ENCODE assay signal across 1 cellular context in the genomic region with DNA sequence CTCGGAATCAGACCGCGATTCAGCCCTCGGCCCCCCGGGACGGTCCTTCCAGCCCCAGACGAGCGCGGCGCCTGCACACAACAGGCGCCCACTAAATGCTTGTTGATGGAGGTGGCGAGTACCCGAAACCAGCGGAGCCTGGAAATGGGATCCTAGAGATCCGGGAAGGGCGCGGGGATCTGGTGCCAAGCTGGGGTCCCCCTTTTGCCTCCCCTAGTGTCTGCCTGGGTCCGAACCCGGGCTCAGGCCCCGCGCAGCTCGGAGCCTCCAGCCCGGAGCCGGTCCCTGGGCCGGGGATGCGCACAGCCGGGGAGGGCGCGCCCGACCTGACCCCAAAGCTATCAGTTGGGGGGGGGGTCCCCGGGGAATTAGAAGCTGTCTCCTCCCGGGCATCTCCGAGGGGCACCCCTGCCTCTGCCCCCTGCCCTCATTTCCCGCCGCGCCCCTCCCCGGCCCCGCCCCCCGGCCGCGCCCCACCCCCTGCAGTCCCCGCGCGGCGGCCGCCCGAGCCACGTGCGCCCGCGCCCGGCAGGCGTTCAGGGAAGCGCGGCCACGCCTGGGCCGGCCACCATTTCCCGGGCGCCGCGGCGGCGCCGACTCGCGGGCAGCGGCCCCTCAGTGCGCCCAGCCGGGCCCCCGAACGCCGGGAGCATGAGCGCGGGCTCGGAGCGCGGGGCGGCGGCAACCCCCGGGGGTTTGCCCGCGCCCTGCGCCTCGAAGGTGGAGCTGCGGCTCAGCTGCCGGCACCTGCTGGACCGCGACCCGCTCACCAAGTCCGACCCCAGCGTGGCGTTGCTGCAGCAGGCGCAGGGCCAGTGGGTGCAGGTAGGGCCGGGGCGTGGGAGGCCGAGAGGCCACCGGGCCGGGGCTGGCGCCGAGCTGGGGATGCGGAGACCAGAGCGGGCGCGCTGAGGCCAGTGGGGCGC.
TF ChIP-seq lines count a peak whose summit lies in the region.

A gene (plus strand): TSS at position 512 of the 926 bp plus-strand sequence. CDS start 140 bp downstream, at position 652.

TF ChIP-seq in GM12878, 131 proteins besides CTCF, POLR2A, EP300 and RAD21 (continued from another document and continues in another):
- TF ChIP-seq, protein P1, sequence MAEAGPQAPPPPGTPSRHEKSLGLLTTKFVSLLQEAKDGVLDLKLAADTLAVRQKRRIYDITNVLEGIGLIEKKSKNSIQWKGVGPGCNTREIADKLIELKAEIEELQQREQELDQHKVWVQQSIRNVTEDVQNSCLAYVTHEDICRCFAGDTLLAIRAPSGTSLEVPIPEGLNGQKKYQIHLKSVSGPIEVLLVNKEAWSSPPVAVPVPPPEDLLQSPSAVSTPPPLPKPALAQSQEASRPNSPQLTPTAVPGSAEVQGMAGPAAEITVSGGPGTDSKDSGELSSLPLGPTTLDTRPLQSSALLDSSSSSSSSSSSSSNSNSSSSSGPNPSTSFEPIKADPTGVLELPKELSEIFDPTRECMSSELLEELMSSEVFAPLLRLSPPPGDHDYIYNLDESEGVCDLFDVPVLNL (IDR thresholded peaks at IDR 0.05; ENCODE audit: low read depth, low read length): no peak
- TF ChIP-seq HDAC2 (IDR thresholded peaks at IDR 0.05) (no peak), FOS (IDR thresholded peaks at IDR 0.05; ENCODE audit: borderline replicate concordance, extremely low read depth, insufficient read length) (no peak), IRF4 (IDR thresholded peaks at IDR 0.05; ENCODE audit: low read depth, low read length) (no peak), HDAC6 (IDR thresholded peaks at IDR 0.05; ENCODE audit: unreplicated experiment) (peak; percentile 54), CREB1 (IDR thresholded peaks at IDR 0.05; ENCODE audit: low read depth) (no peak), CHD2 (IDR thresholded peaks at IDR 0.05; ENCODE audit: borderline replicate concordance, low read depth, low read length) (no peak), STAT1 (conservative IDR thresholded peaks at IDR 0.05) (no peak), ZBED1 (IDR thresholded peaks at IDR 0.05; ENCODE audit: borderline replicate concordance) (no peak), CEBPB (IDR thresholded peaks at IDR 0.05; ENCODE audit: borderline replicate concordance in 1 of 2, low read depth in 2 of 2, low read length in 2 of 2) (no peak), GABPA (IDR thresholded peaks at IDR 0.05; ENCODE audit: low read depth) (no peak), RUNX3 (IDR thresholded peaks at IDR 0.05; ENCODE audit: low read length) (no peak), ZNF24 (IDR thresholded peaks at IDR 0.05) (no peak), ZNF217 (IDR thresholded peaks at IDR 0.05) (no peak), CREM (IDR thresholded peaks at IDR 0.05; ENCODE audit: low read depth) (no peak), SRF (IDR thresholded peaks at IDR 0.05; ENCODE audit: low read depth in 2 of 2, low read length in 2 of 2) (no peak), POLR2AphosphoS2 (IDR thresholded peaks at IDR 0.05; ENCODE audit: low read depth, low read length) (no peak), IKZF1 (conservative IDR thresholded peaks at IDR 0.05) (0 out of 2 replicates have a peak, but pooled peaks have one; percentile 38), BHLHE40 (IDR thresholded peaks at IDR 0.05; ENCODE audit: borderline replicate concordance in 1 of 2, low read depth in 2 of 2, low read length in 1 of 2) (peak; percentile 5 to 82; a peak in 2 of 4 replicates), CHD1 (IDR thresholded peaks at IDR 0.05; ENCODE audit: low read depth, low read length) (no peak), KDM1A (IDR thresholded peaks at IDR 0.05; ENCODE audit: borderline replicate concordance) (no peak), TCF12 (IDR thresholded peaks at IDR 0.05; ENCODE audit: low read depth, low read length) (no peak), NFIC (IDR thresholded peaks at IDR 0.05; ENCODE audit: low read depth, low read length) (no peak), SMARCA5 (IDR thresholded peaks at IDR 0.05) (no peak), DPF2 (IDR thresholded peaks at IDR 0.05) (peak; percentile 19; the same call in 1 of the 2 replicates), TBL1XR1 (IDR thresholded peaks at IDR 0.05; ENCODE audit: low read depth, low read length) (no peak), ZZZ3 (IDR thresholded peaks at IDR 0.05; ENCODE audit: control insufficient read depth, insufficient read length, low read depth) (no peak), NFYA (IDR thresholded peaks at IDR 0.05; ENCODE audit: borderline replicate concordance, low read depth, low read length) (no peak), RAD51 (IDR thresholded peaks at IDR 0.05) (no peak), YY1 (IDR thresholded peaks at IDR 0.05; ENCODE audit: low read depth, low read length) (peak; percentile 21; the same call in 1 of the 2 replicates)
- TF ChIP-seq, protein P2, sequence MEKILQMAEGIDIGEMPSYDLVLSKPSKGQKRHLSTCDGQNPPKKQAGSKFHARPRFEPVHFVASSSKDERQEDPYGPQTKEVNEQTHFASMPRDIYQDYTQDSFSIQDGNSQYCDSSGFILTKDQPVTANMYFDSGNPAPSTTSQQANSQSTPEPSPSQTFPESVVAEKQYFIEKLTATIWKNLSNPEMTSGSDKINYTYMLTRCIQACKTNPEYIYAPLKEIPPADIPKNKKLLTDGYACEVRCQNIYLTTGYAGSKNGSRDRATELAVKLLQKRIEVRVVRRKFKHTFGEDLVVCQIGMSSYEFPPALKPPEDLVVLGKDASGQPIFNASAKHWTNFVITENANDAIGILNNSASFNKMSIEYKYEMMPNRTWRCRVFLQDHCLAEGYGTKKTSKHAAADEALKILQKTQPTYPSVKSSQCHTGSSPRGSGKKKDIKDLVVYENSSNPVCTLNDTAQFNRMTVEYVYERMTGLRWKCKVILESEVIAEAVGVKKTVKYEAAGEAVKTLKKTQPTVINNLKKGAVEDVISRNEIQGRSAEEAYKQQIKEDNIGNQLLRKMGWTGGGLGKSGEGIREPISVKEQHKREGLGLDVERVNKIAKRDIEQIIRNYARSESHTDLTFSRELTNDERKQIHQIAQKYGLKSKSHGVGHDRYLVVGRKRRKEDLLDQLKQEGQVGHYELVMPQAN (conservative IDR thresholded peaks at IDR 0.05): peak; percentile 40; the same call in 1 of the 2 replicates
- TF ChIP-seq, protein P3, sequence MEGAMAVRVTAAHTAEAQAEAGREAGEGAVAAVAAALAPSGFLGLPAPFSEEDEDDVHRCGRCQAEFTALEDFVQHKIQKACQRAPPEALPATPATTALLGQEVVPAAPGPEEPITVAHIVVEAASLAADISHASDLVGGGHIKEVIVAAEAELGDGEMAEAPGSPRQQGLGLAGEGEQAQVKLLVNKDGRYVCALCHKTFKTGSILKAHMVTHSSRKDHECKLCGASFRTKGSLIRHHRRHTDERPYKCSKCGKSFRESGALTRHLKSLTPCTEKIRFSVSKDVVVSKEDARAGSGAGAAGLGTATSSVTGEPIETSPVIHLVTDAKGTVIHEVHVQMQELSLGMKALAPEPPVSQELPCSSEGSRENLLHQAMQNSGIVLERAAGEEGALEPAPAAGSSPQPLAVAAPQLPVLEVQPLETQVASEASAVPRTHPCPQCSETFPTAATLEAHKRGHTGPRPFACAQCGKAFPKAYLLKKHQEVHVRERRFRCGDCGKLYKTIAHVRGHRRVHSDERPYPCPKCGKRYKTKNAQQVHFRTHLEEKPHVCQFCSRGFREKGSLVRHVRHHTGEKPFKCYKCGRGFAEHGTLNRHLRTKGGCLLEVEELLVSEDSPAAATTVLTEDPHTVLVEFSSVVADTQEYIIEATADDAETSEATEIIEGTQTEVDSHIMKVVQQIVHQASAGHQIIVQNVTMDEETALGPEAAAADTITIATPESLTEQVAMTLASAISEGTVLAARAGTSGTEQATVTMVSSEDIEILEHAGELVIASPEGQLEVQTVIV (IDR thresholded peaks at IDR 0.05; ENCODE audit: borderline replicate concordance, partially characterized antibody): no peak
- TF ChIP-seq, protein P4, sequence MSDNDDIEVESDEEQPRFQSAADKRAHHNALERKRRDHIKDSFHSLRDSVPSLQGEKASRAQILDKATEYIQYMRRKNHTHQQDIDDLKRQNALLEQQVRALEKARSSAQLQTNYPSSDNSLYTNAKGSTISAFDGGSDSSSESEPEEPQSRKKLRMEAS (IDR thresholded peaks at IDR 0.05; ENCODE audit: low read depth, low read length): 0 out of 2 replicates have a peak, but pooled peaks have one; percentile 41
- TF ChIP-seq, protein P5, sequence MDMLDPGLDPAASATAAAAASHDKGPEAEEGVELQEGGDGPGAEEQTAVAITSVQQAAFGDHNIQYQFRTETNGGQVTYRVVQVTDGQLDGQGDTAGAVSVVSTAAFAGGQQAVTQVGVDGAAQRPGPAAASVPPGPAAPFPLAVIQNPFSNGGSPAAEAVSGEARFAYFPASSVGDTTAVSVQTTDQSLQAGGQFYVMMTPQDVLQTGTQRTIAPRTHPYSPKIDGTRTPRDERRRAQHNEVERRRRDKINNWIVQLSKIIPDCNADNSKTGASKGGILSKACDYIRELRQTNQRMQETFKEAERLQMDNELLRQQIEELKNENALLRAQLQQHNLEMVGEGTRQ (IDR thresholded peaks at IDR 0.05; ENCODE audit: borderline replicate concordance, low read depth, low read length): no peak
- TF ChIP-seq, protein P6, sequence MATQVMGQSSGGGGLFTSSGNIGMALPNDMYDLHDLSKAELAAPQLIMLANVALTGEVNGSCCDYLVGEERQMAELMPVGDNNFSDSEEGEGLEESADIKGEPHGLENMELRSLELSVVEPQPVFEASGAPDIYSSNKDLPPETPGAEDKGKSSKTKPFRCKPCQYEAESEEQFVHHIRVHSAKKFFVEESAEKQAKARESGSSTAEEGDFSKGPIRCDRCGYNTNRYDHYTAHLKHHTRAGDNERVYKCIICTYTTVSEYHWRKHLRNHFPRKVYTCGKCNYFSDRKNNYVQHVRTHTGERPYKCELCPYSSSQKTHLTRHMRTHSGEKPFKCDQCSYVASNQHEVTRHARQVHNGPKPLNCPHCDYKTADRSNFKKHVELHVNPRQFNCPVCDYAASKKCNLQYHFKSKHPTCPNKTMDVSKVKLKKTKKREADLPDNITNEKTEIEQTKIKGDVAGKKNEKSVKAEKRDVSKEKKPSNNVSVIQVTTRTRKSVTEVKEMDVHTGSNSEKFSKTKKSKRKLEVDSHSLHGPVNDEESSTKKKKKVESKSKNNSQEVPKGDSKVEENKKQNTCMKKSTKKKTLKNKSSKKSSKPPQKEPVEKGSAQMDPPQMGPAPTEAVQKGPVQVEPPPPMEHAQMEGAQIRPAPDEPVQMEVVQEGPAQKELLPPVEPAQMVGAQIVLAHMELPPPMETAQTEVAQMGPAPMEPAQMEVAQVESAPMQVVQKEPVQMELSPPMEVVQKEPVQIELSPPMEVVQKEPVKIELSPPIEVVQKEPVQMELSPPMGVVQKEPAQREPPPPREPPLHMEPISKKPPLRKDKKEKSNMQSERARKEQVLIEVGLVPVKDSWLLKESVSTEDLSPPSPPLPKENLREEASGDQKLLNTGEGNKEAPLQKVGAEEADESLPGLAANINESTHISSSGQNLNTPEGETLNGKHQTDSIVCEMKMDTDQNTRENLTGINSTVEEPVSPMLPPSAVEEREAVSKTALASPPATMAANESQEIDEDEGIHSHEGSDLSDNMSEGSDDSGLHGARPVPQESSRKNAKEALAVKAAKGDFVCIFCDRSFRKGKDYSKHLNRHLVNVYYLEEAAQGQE (IDR thresholded peaks at IDR 0.05; ENCODE audit: low read depth, low read length): no peak
- TF ChIP-seq, protein P7, sequence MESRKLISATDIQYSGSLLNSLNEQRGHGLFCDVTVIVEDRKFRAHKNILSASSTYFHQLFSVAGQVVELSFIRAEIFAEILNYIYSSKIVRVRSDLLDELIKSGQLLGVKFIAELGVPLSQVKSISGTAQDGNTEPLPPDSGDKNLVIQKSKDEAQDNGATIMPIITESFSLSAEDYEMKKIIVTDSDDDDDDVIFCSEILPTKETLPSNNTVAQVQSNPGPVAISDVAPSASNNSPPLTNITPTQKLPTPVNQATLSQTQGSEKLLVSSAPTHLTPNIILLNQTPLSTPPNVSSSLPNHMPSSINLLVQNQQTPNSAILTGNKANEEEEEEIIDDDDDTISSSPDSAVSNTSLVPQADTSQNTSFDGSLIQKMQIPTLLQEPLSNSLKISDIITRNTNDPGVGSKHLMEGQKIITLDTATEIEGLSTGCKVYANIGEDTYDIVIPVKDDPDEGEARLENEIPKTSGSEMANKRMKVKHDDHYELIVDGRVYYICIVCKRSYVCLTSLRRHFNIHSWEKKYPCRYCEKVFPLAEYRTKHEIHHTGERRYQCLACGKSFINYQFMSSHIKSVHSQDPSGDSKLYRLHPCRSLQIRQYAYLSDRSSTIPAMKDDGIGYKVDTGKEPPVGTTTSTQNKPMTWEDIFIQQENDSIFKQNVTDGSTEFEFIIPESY (IDR thresholded peaks at IDR 0.05): no peak
- TF ChIP-seq, protein P8, sequence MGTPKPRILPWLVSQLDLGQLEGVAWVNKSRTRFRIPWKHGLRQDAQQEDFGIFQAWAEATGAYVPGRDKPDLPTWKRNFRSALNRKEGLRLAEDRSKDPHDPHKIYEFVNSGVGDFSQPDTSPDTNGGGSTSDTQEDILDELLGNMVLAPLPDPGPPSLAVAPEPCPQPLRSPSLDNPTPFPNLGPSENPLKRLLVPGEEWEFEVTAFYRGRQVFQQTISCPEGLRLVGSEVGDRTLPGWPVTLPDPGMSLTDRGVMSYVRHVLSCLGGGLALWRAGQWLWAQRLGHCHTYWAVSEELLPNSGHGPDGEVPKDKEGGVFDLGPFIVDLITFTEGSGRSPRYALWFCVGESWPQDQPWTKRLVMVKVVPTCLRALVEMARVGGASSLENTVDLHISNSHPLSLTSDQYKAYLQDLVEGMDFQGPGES (IDR thresholded peaks at IDR 0.05): no peak
- TF ChIP-seq, protein P9, sequence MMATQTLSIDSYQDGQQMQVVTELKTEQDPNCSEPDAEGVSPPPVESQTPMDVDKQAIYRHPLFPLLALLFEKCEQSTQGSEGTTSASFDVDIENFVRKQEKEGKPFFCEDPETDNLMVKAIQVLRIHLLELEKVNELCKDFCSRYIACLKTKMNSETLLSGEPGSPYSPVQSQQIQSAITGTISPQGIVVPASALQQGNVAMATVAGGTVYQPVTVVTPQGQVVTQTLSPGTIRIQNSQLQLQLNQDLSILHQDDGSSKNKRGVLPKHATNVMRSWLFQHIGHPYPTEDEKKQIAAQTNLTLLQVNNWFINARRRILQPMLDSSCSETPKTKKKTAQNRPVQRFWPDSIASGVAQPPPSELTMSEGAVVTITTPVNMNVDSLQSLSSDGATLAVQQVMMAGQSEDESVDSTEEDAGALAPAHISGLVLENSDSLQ (IDR thresholded peaks at IDR 0.05): no peak
